Comparison of ENCODE assay signal across 36 cellular contexts in genomic region chr3:134389865-134390264, GRCh38. TPM values are rescaled to one million over a fixed set of nuclear protein-coding genes. Genes with fewer than 3 reads are reported as not detected.
"Had no signal": no experiment of that assay in that cellular context is flagged by ENCODE, and none has a peak within 500 bp of the region (broad histone marks: within the 10 kb centered on the region; RNA-seq: fewer than 3 reads in every experiment).

No MANE protein-coding gene starts in this region.

- H3K4me1 Mint-ChIP-seq: activated B cell treated with CpG ODN at 0.5 μM for 24 hours; activated CD4-positive, alpha-beta T cell treated with anti-CD3 and anti-CD28 coated beads, Interleukin-2, amount 10 ng/mL, durations not matched to agents 24 days and 14 days; activated naive CD8-positive, alpha-beta T cell treated with anti-CD3 and anti-CD28 coated beads for 36 hours; activated T-helper 17 cell treated with anti-CD3 and anti-CD28 coated beads, Interleukin-2, amount 50 U/mL, for 72 hours had no signal

- H3K4me1 ChIP-seq: adrenal gland, body of pancreas, breast epithelium had no signal

- FAIRE-seq: astrocyte, TTC549 had no signal

- DNase-seq: activated B cell treated with CpG ODN at 0.5 μM for 24 hours; activated CD4-positive, alpha-beta memory T cell treated with anti-CD3 and anti-CD28 coated beads for 36 hours; activated CD4-positive, alpha-beta T cell treated with anti-CD3 and anti-CD28 coated beads for 4 hours; activated CD4-positive, alpha-beta T cell treated with anti-CD3 and anti-CD28 coated beads, Interleukin-2, amount 10 ng/mL, durations not matched to agents 24 days and 14 days; activated CD4-positive, alpha-beta T cell treated with anti-CD3 and anti-CD28 coated beads, Interleukin-2, amount 50 U/mL, for 1 hour; activated CD4-positive, alpha-beta T cell treated with anti-CD3 and anti-CD28 coated beads, Interleukin-2, amount 50 U/mL, for 4 hours; activated CD4-positive, CD25-positive, alpha-beta regulatory T cell treated with anti-CD3 and anti-CD28 coated beads, Interleukin-2, amount 50 U/mL, for 72 hours; activated CD8-positive, alpha-beta memory T cell treated with anti-CD3 and anti-CD28 coated beads, Interleukin-2, amount 50 U/mL, for 4 hours; activated CD8-positive, alpha-beta T cell treated with anti-CD3 and anti-CD28 coated beads for 36 hours; activated gamma-delta T cell treated with Interleukin-2 at 50 U/mL for 16 hours; activated naive CD4-positive, alpha-beta T cell; activated naive CD4-positive, alpha-beta T cell treated with anti-CD3 and anti-CD28 coated beads for 36 hours; activated naive CD4-positive, alpha-beta T cell treated with anti-CD3 and anti-CD28 coated beads, Interleukin-2, amount 50 U/mL, for 16 hours; activated naive CD8-positive, alpha-beta T cell treated with anti-CD3 and anti-CD28 coated beads for 36 hours; activated T-cell treated with anti-CD3 and anti-CD28 coated beads for 4 hours; activated T-cell treated with anti-CD3 and anti-CD28 coated beads, Interleukin-2, amount 50 U/mL, for 1 hour; activated T-cell treated with anti-CD3 and anti-CD28 coated beads, Interleukin-2, amount 50 U/mL, for 48 hours; amniotic stem cell; aorta; body of pancreas; brain microvascular endothelial cell; central memory CD4-positive, alpha-beta T cell; T-helper 1 cell; T-helper 2 cell; T-helper 9 cell had no signal

- H3K36me3 Mint-ChIP-seq: activated CD4-positive, alpha-beta memory T cell treated with anti-CD3 and anti-CD28 coated beads for 36 hours; activated naive CD4-positive, alpha-beta T cell treated with anti-CD3 and anti-CD28 coated beads, Interleukin-2, amount 50 U/mL, for 72 hours; activated naive CD8-positive, alpha-beta T cell treated with anti-CD3 and anti-CD28 coated beads for 36 hours had no signal

- H3K27ac Mint-ChIP-seq: activated B cell treated with CpG ODN at 0.5 μM for 24 hours; activated CD4-positive, alpha-beta memory T cell treated with anti-CD3 and anti-CD28 coated beads for 36 hours; activated CD4-positive, alpha-beta T cell treated with anti-CD3 and anti-CD28 coated beads, Interleukin-2, amount 10 ng/mL, durations not matched to agents 24 days and 14 days; activated CD8-positive, alpha-beta T cell treated with anti-CD3 and anti-CD28 coated beads for 36 hours; activated naive CD4-positive, alpha-beta T cell treated with anti-CD3 and anti-CD28 coated beads for 36 hours; activated naive CD4-positive, alpha-beta T cell treated with anti-CD3 and anti-CD28 coated beads, Interleukin-2, amount 50 U/mL, for 72 hours; activated naive CD8-positive, alpha-beta T cell treated with anti-CD3 and anti-CD28 coated beads for 36 hours; activated T-helper 1 cell treated with anti-CD3 and anti-CD28 coated beads, Interleukin-12 subunit alpha, Interleukin-12 subunit beta, Interleukin-2, Interleukin-4 antibody, amounts not matched to agents 30 ng/mL and 10 ng/mL and 1 ng/mL, durations not matched to agents 14 hours and 24 hours and 36 hours; activated T-helper 17 cell treated with anti-CD3 and anti-CD28 coated beads, Interleukin-2, amount 50 U/mL, for 72 hours; T-helper 1 cell treated with Interleukin-12 subunit alpha and Interleukin-12 subunit beta and Interleukin-4 antibody, amounts not matched to agents 30 μg/mL and 1 μg/mL, for 36 hours; T-helper 2 cell treated with Interferon-gamma antibody and Interleukin-4, amounts not matched to agents 5 μg/mL and 100 μg/mL, for 36 hours had no signal

- H3K9me3 ChIP-seq: adrenal gland, body of pancreas, breast epithelium had no signal

- H3K27ac ChIP-seq: adrenal gland, body of pancreas, brain microvascular endothelial cell, breast epithelium, VCaP had no signal

- H3K36me3 ChIP-seq: adrenal gland, brain microvascular endothelial cell, breast epithelium had no signal

- H3K9me3 Mint-ChIP-seq: activated B cell treated with CpG ODN at 0.5 μM for 24 hours; activated CD4-positive, alpha-beta memory T cell treated with anti-CD3 and anti-CD28 coated beads for 36 hours; activated CD4-positive, alpha-beta T cell treated with anti-CD3 and anti-CD28 coated beads, Interleukin-2, amount 10 ng/mL, durations not matched to agents 24 days and 14 days; activated CD8-positive, alpha-beta T cell treated with anti-CD3 and anti-CD28 coated beads for 36 hours; activated naive CD4-positive, alpha-beta T cell treated with anti-CD3 and anti-CD28 coated beads for 36 hours; activated naive CD4-positive, alpha-beta T cell treated with anti-CD3 and anti-CD28 coated beads, Interleukin-2, amount 50 U/mL, for 72 hours; activated naive CD8-positive, alpha-beta T cell treated with anti-CD3 and anti-CD28 coated beads for 36 hours; activated T-helper 1 cell treated with anti-CD3 and anti-CD28 coated beads, Interleukin-12 subunit alpha, Interleukin-12 subunit beta, Interleukin-2, Interleukin-4 antibody, amounts not matched to agents 30 ng/mL and 10 ng/mL and 1 ng/mL, durations not matched to agents 14 hours and 24 hours and 36 hours; activated T-helper 17 cell treated with anti-CD3 and anti-CD28 coated beads, Interleukin-2, amount 50 U/mL, for 72 hours; T-helper 1 cell treated with Interleukin-12 subunit alpha and Interleukin-12 subunit beta and Interleukin-4 antibody, amounts not matched to agents 30 μg/mL and 1 μg/mL, for 36 hours; T-helper 2 cell treated with Interferon-gamma antibody and Interleukin-4, amounts not matched to agents 5 μg/mL and 100 μg/mL, for 36 hours had no signal

- H3K27me3 ChIP-seq: body of pancreas, brain microvascular endothelial cell, breast epithelium had no signal

- ATAC-seq: activated CD8-positive, alpha-beta T cell treated with anti-CD3 and anti-CD28 coated beads for 36 hours; activated naive CD4-positive, alpha-beta T cell treated with anti-CD3 and anti-CD28 coated beads, Interleukin-2, amount 50 U/mL, for 72 hours; activated T-helper 17 cell treated with anti-CD3 and anti-CD28 coated beads, Interleukin-2, amount 50 U/mL, for 72 hours; body of pancreas had no signal

- H3K4me3 Mint-ChIP-seq: activated B cell treated with CpG ODN at 0.5 μM for 24 hours; activated CD4-positive, alpha-beta memory T cell treated with anti-CD3 and anti-CD28 coated beads for 36 hours; activated CD4-positive, alpha-beta T cell treated with anti-CD3 and anti-CD28 coated beads, Interleukin-2, amount 10 ng/mL, durations not matched to agents 24 days and 14 days; activated CD8-positive, alpha-beta T cell treated with anti-CD3 and anti-CD28 coated beads for 36 hours; activated naive CD4-positive, alpha-beta T cell treated with anti-CD3 and anti-CD28 coated beads for 36 hours; activated naive CD8-positive, alpha-beta T cell treated with anti-CD3 and anti-CD28 coated beads for 36 hours; activated T-helper 1 cell treated with anti-CD3 and anti-CD28 coated beads, Interleukin-12 subunit alpha, Interleukin-12 subunit beta, Interleukin-2, Interleukin-4 antibody, amounts not matched to agents 30 ng/mL and 10 ng/mL and 1 ng/mL, durations not matched to agents 14 hours and 24 hours and 36 hours; activated T-helper 17 cell treated with anti-CD3 and anti-CD28 coated beads, Interleukin-2, amount 50 U/mL, for 72 hours; T-helper 1 cell treated with Interleukin-12 subunit alpha and Interleukin-12 subunit beta and Interleukin-4 antibody, amounts not matched to agents 30 μg/mL and 1 μg/mL, for 36 hours; T-helper 2 cell treated with Interferon-gamma antibody and Interleukin-4, amounts not matched to agents 5 μg/mL and 100 μg/mL, for 36 hours had no signal

- H3K4me3 ChIP-seq: adrenal gland, body of pancreas, breast epithelium had no signal

RNA-seq across cellular contexts. Expression of gene AMOTL2, which starts 15.6 kb away (rescaled TPM):
- total RNA-seq: activated B cell treated with CpG ODN at 0.5 μM for 24 hours; activated CD4-positive, alpha-beta T cell treated with anti-CD3 and anti-CD28 coated beads, Interleukin-2, amount 10 ng/mL, durations not matched to agents 24 days and 14 days; activated CD8-positive, alpha-beta memory T cell treated with anti-CD3 and anti-CD28 coated beads for 36 hours; activated CD8-positive, alpha-beta T cell treated with anti-CD3 and anti-CD28 coated beads for 36 hours; activated naive CD8-positive, alpha-beta T cell treated with anti-CD3 and anti-CD28 coated beads for 36 hours; activated T-helper 1 cell treated with anti-CD3 and anti-CD28 coated beads, Interleukin-12 subunit alpha, Interleukin-12 subunit beta, Interleukin-2, Interleukin-4 antibody, amounts not matched to agents 30 ng/mL and 10 ng/mL and 1 ng/mL, durations not matched to agents 14 hours and 24 hours and 36 hours; activated T-helper 17 cell treated with anti-CD3 and anti-CD28 coated beads, Interleukin-2, amount 50 U/mL, for 72 hours had no signal
